29 cellular contexts compared by ENCODE assay signal in the genomic region with DNA sequence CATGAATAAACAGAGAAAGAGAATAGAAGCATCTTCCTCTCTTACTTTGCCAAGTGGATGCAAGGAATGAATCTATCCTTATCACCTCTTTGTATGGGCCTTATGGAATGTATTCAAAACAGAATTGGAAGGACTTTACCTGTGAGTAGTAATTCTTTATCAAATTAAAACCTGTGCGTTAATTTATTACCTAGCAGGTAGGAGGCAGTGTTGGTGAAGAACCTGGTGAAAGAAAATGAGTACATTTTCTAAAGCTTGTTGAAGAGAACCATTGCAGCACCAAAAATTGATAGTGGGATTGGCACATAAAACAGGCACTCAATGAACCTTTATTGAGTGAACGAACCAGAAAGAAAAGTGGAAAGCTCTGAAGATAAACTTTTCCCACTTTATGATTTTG.
"Had no signal": no experiment of that assay in that cellular context is flagged by ENCODE, and none has a peak within 500 bp of the region (broad histone marks: within the 10 kb centered on the region; RNA-seq: fewer than 3 reads in every experiment).

No MANE protein-coding gene starts in this region.

- H3K9me3 Mint-ChIP-seq: activated CD4-positive, alpha-beta T cell treated with anti-CD3 and anti-CD28 coated beads, Interleukin-2, amount 10 ng/mL, durations not matched to agents 24 days and 14 days; activated CD8-positive, alpha-beta T cell treated with anti-CD3 and anti-CD28 coated beads for 36 hours; activated naive CD8-positive, alpha-beta T cell treated with anti-CD3 and anti-CD28 coated beads for 36 hours; activated T-helper 17 cell treated with anti-CD3 and anti-CD28 coated beads, Interleukin-2, amount 50 U/mL, for 72 hours; T-helper 1 cell treated with Interleukin-12 subunit alpha and Interleukin-12 subunit beta and Interleukin-4 antibody, amounts not matched to agents 30 μg/mL and 1 μg/mL, for 36 hours; T-helper 2 cell treated with Interferon-gamma antibody and Interleukin-4, amounts not matched to agents 5 μg/mL and 100 μg/mL, for 36 hours had no signal

- H3K27ac ChIP-seq: cardiac muscle cell, SJSA1 had no signal

- H3K4me3 Mint-ChIP-seq: activated CD4-positive, alpha-beta T cell treated with anti-CD3 and anti-CD28 coated beads, Interleukin-2, amount 10 ng/mL, durations not matched to agents 24 days and 14 days; activated CD8-positive, alpha-beta T cell treated with anti-CD3 and anti-CD28 coated beads for 36 hours; activated naive CD8-positive, alpha-beta T cell treated with anti-CD3 and anti-CD28 coated beads for 36 hours; activated T-cell treated with anti-CD3 and anti-CD28 coated beads, Interleukin-2, amount 50 U/mL, for 72 hours; activated T-helper 17 cell treated with anti-CD3 and anti-CD28 coated beads, Interleukin-2, amount 50 U/mL, for 72 hours; central memory CD8-positive, alpha-beta T cell; T-helper 1 cell treated with Interleukin-12 subunit alpha and Interleukin-12 subunit beta and Interleukin-4 antibody, amounts not matched to agents 30 μg/mL and 1 μg/mL, for 36 hours; T-helper 2 cell treated with Interferon-gamma antibody and Interleukin-4, amounts not matched to agents 5 μg/mL and 100 μg/mL, for 36 hours had no signal

- DNase-seq: activated CD4-positive, alpha-beta T cell treated with anti-CD3 and anti-CD28 coated beads, Interleukin-2, amount 10 ng/mL, durations not matched to agents 24 days and 14 days; activated CD4-positive, alpha-beta T cell treated with anti-CD3 and anti-CD28 coated beads, Interleukin-2, amount 50 U/mL, for 4 hours; activated CD8-positive, alpha-beta T cell treated with anti-CD3 and anti-CD28 coated beads for 36 hours; activated effector memory CD4-positive, alpha-beta T cell treated with anti-CD3 and anti-CD28 coated beads, Interleukin-2, amount 50 U/mL, for 16 hours; activated naive CD4-positive, alpha-beta T cell; activated naive CD4-positive, alpha-beta T cell treated with anti-CD3 and anti-CD28 coated beads, Interleukin-2, amount 50 U/mL, for 16 hours; activated naive CD8-positive, alpha-beta T cell treated with anti-CD3 and anti-CD28 coated beads for 36 hours; activated T-cell treated with anti-CD3 and anti-CD28 coated beads, Interleukin-2, amount 50 U/mL, for 1 hour; activated T-cell treated with anti-CD3 and anti-CD28 coated beads, Interleukin-2, amount 50 U/mL, for 72 hours; amniotic stem cell; aorta; Kasumi-1; MG63; NCI-H1048; NCI-H1105 treated with DMSO at 0.1 percent for 48 hours; NCI-H1436; NCI-H1694; NCI-H1930; NCI-H345; NCI-H524 treated with DMSO at 0.1 percent for 48 hours; SHP77; SK-N-SH had no signal

- H3K9me3 ChIP-seq: MG63, SK-N-SH had no signal

- H3K36me3 Mint-ChIP-seq: activated naive CD8-positive, alpha-beta T cell treated with anti-CD3 and anti-CD28 coated beads for 36 hours had no signal

- H3K36me3 ChIP-seq: cardiac muscle cell, MG63, SJSA1 had no signal

- H3K4me1 Mint-ChIP-seq: activated CD4-positive, alpha-beta T cell treated with anti-CD3 and anti-CD28 coated beads, Interleukin-2, amount 10 ng/mL, durations not matched to agents 24 days and 14 days; activated naive CD8-positive, alpha-beta T cell treated with anti-CD3 and anti-CD28 coated beads for 36 hours; activated T-helper 17 cell treated with anti-CD3 and anti-CD28 coated beads, Interleukin-2, amount 50 U/mL, for 72 hours; central memory CD8-positive, alpha-beta T cell had no signal

- H3K27ac Mint-ChIP-seq: activated CD4-positive, alpha-beta T cell treated with anti-CD3 and anti-CD28 coated beads, Interleukin-2, amount 10 ng/mL, durations not matched to agents 24 days and 14 days; activated CD8-positive, alpha-beta T cell treated with anti-CD3 and anti-CD28 coated beads for 36 hours; activated naive CD8-positive, alpha-beta T cell treated with anti-CD3 and anti-CD28 coated beads for 36 hours; activated T-cell treated with anti-CD3 and anti-CD28 coated beads, Interleukin-2, amount 50 U/mL, for 72 hours; activated T-helper 17 cell treated with anti-CD3 and anti-CD28 coated beads, Interleukin-2, amount 50 U/mL, for 72 hours; T-helper 1 cell treated with Interleukin-12 subunit alpha and Interleukin-12 subunit beta and Interleukin-4 antibody, amounts not matched to agents 30 μg/mL and 1 μg/mL, for 36 hours; T-helper 2 cell treated with Interferon-gamma antibody and Interleukin-4, amounts not matched to agents 5 μg/mL and 100 μg/mL, for 36 hours had no signal

- H3K4me2 ChIP-seq: SK-N-SH had no signal

- H3K27me3 Mint-ChIP-seq: activated CD4-positive, alpha-beta T cell treated with anti-CD3 and anti-CD28 coated beads, Interleukin-2, amount 10 ng/mL, durations not matched to agents 24 days and 14 days; activated CD8-positive, alpha-beta T cell treated with anti-CD3 and anti-CD28 coated beads for 36 hours; activated naive CD8-positive, alpha-beta T cell treated with anti-CD3 and anti-CD28 coated beads for 36 hours; activated T-helper 17 cell treated with anti-CD3 and anti-CD28 coated beads, Interleukin-2, amount 50 U/mL, for 72 hours; central memory CD8-positive, alpha-beta T cell had no signal

- H3K4me1 ChIP-seq: SJSA1 had no signal

- H3K4me3 ChIP-seq: cardiac muscle cell, MG63, SJSA1 had no signal

- ATAC-seq: activated CD8-positive, alpha-beta T cell treated with anti-CD3 and anti-CD28 coated beads for 36 hours; activated T-cell treated with anti-CD3 and anti-CD28 coated beads, Interleukin-2, amount 50 U/mL, for 72 hours; activated T-helper 17 cell treated with anti-CD3 and anti-CD28 coated beads, Interleukin-2, amount 50 U/mL, for 72 hours; Panc1 had no signal

- H3K9me2 ChIP-seq: SK-N-SH had no signal

- H3K27me3 ChIP-seq: cardiac muscle cell, MG63, SJSA1 had no signal
